ENCODE assay signal across 8 cellular contexts in genomic region chr20:20593447-20594170, GRCh38.
DNase-seq lines count a peak whose midpoint lies in the region; ATAC-seq and TF ChIP-seq lines count a peak whose summit lies in the region.

No MANE protein-coding gene starts in this region.

- TF ChIP-seq CTCF in RWPE2 (IDR thresholded peaks at IDR 0.05; ENCODE audit: poor library complexity, severe bottlenecking): peak; percentile 78
- peak; percentile 23 to 57 (median 30) for TF ChIP-seq CTCF in esophagus squamous epithelium (IDR thresholded peaks at IDR 0.05)
- peak; percentile 70 for TF ChIP-seq CTCF in neural progenitor cell (IDR thresholded peaks at IDR 0.05)

- no peak overlapping the region for H3K27ac Mint-ChIP-seq in neural progenitor cell

- no peak overlapping the region for H3K4me3 Mint-ChIP-seq in neural progenitor cell

- no peak overlapping the region for H3K9ac ChIP-seq in neural progenitor cell

- no peaks in the 10 kb centered on the region for H3K9me3 ChIP-seq in RWPE2 (ENCODE audit: severe bottlenecking)
- H3K9me3 ChIP-seq in esophagus squamous epithelium: no peaks in the 10 kb centered on the region
- H3K9me3 ChIP-seq in neural progenitor cell (ENCODE audit: low read depth): no peaks in the 10 kb centered on the region

- H3K9me3 Mint-ChIP-seq in neural progenitor cell: no peaks in the 10 kb centered on the region

- H3K4me1 Mint-ChIP-seq in neural progenitor cell: no peaks in the 10 kb centered on the region

- H3K27me3 ChIP-seq in RWPE2 (ENCODE audit: insufficient read depth, poor library complexity, severe bottlenecking) (no peaks in the 10 kb centered on the region), esophagus squamous epithelium (no peaks in the 10 kb centered on the region), neural progenitor cell (no peaks in the 10 kb centered on the region)

- H3K36me3 ChIP-seq in RWPE2 (ENCODE audit: low read depth) (no peaks in the 10 kb centered on the region), esophagus squamous epithelium (peaks cover 0 to 42% (median 0%) of the 10 kb centered on the region in 3 donors), neural progenitor cell (no peaks in the 10 kb centered on the region)

- peak; percentile 55 for ATAC-seq in Right ventricle myocardium superior (ENCODE audit: poor library complexity)
- ATAC-seq in RWPE2 (ENCODE audit: low read depth): peak; percentile 75; the same call in 2 of the 3 replicates
- ATAC-seq in HG02852 (IDR thresholded peaks at IDR 0.05; ENCODE audit: unreplicated experiment): no peak
- ATAC-seq in GM21360 (IDR thresholded peaks at IDR 0.05; ENCODE audit: unreplicated experiment): no peak

- intact Hi-C loops in Right ventricle myocardium superior (cut with DNase I): no loop called here
- intact Hi-C loops in cardiac septum (cut with DNase I): loop anchor here (10.0 kb wide), 1 partner anchor 231 kb away; no protein-coding TSS in a partner anchor
- intact Hi-C loops in esophagus squamous epithelium (cut with DNase I): no loop called here

- DNase-seq in Right ventricle myocardium superior (no peak), cardiac septum (ENCODE audit: low spot score) (no peak), LoVo (ENCODE audit: low spot score) (peak; percentile 4), RWPE2 (ENCODE audit: low spot score) (no peak), esophagus squamous epithelium (lab: John Stamatoyannopoulos, UW) (no peak), neural progenitor cell (ENCODE audit: low spot score) (peak; percentile 87)

- H3K27me3 Mint-ChIP-seq in neural progenitor cell (ENCODE audit: insufficient read depth, low read depth): no peaks in the 10 kb centered on the region

- H3K79me2 ChIP-seq in neural progenitor cell (ENCODE audit: low read depth): no peaks in the 10 kb centered on the region

- H4K20me1 ChIP-seq in neural progenitor cell (ENCODE audit: low read depth): no peaks in the 10 kb centered on the region

- no peak overlapping the region for H3K27ac ChIP-seq in RWPE2 (ENCODE audit: poor library complexity, severe bottlenecking)
- peak overlapping the region in 3 of 4 donors; percentile 22 to 53 (median 47) for H3K27ac ChIP-seq in esophagus squamous epithelium
- no peak overlapping the region for H3K27ac ChIP-seq in neural progenitor cell

- H3K4me1 ChIP-seq in RWPE2 (ENCODE audit: insufficient read depth, poor library complexity, severe bottlenecking) (no peaks in the 10 kb centered on the region), esophagus squamous epithelium (peaks cover 0 to 18% (median 0%) of the 10 kb centered on the region in 3 donors), neural progenitor cell (no peaks in the 10 kb centered on the region)

- H3K4me2 ChIP-seq in neural progenitor cell: no peak overlapping the region

- WGBS in esophagus squamous epithelium, 2 donors: 42 to 43% methylated on average over 6 to 8 of the region's 9 CpGs

- peaks cover 5% of the 10 kb centered on the region for H3F3A ChIP-seq in neural progenitor cell (ENCODE audit: low read depth)

- no peak for TF ChIP-seq POLR2A in esophagus squamous epithelium (IDR thresholded peaks at IDR 0.05)

- no peak overlapping the region for H2AFZ ChIP-seq in neural progenitor cell (replicated peaks)

- H3K4me3 ChIP-seq in RWPE2 (ENCODE audit: severe bottlenecking) (no peak overlapping the region), esophagus squamous epithelium (no peak overlapping the region), neural progenitor cell (no peak overlapping the region)

- peaks cover 11% of the 10 kb centered on the region for H3K36me3 Mint-ChIP-seq in neural progenitor cell

Comparison
In these comparisons a context has a peak if more than half of its experiments do, and no peak if none do; other contexts are left out.
1. ATAC-seq: peak in Right ventricle myocardium superior (single experiment) and RWPE2 (single experiment); none in HG02852 (single experiment) and GM21360 (single experiment).
2. DNase-seq: peak in LoVo (single experiment) and neural progenitor cell (single experiment); none in Right ventricle myocardium superior (single experiment), cardiac septum (single experiment), RWPE2 (single experiment) and esophagus squamous epithelium (single experiment).
3. H3K27ac ChIP-seq: peak in esophagus squamous epithelium (3 of 4); none in RWPE2 (single experiment) and neural progenitor cell (single experiment).
4. Peak in every context shown above with its lines, with median percentiles within 50 percentile points of each other: CTCF ChIP-seq.